Comparison of ENCODE assay signal across 19 cellular contexts in the genomic region with DNA sequence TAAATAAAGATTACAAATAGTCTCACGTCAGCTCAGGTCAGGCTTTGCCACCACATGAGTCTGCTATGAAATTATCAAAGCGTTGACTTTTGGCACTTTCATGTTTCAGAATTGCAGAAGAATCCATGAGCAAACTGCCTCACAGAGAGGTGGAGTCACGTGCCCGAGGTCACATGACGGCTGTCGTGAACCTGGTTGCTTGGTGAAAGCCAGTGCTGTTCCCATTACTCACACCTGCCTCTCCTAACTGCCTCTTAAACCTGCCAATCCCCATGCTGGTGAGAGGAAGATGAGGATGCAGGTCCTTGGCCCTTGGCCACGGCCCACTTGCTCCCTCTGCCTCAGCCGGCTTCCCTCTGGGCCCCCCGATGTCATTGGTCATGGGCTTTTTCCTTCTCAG.
"Had no signal": no experiment of that assay in that cellular context is flagged by ENCODE, and none has a peak within 500 bp of the region (broad histone marks: within the 10 kb centered on the region; RNA-seq: fewer than 3 reads in every experiment).

No MANE protein-coding gene starts in this region.

- H3K9me3 Mint-ChIP-seq: activated naive CD4-positive, alpha-beta T cell treated with anti-CD3 and anti-CD28 coated beads, Interleukin-2, amount 50 U/mL, for 24 hours had no signal

- H3K9me3 ChIP-seq: breast epithelium had no signal

- H3K27ac ChIP-seq: breast epithelium, VCaP had no signal

- H3K27ac Mint-ChIP-seq: activated CD4-positive, alpha-beta memory T cell treated with anti-CD3 and anti-CD28 coated beads, Interleukin-2, amount 10 ng/mL, durations not matched to agents 7 days and 5 days; activated CD4-positive, alpha-beta T cell treated with anti-CD3 and anti-CD28 coated beads for 36 hours; activated naive CD4-positive, alpha-beta T cell treated with anti-CD3 and anti-CD28 coated beads, Interleukin-2, amount 50 U/mL, for 24 hours had no signal

- DNase-seq: activated CD4-positive, alpha-beta memory T cell treated with anti-CD3 and anti-CD28 coated beads, Interleukin-2, amount 10 ng/mL, durations not matched to agents 7 days and 5 days; activated CD4-positive, alpha-beta T cell treated with anti-CD3 and anti-CD28 coated beads for 36 hours; activated CD4-positive, alpha-beta T cell treated with anti-CD3 and anti-CD28 coated beads, Interleukin-2, amount 50 U/mL, for 1 hour; activated CD8-positive, alpha-beta memory T cell treated with anti-CD3 and anti-CD28 coated beads, Interleukin-2, amount 50 U/mL, for 4 hours; activated T-cell treated with anti-CD3 and anti-CD28 coated beads, Interleukin-2, amount 50 U/mL, for 1 hour; aorta; caudate nucleus; Karpas-422; NCI-H1105 treated with DMSO at 0.1 percent for 48 hours; NCI-H1436 treated with DMSO at 0.1 percent for 48 hours; NCI-H187; NCI-H2081; NCI-H510A treated with DMSO at 0.1 percent for 48 hours; NCI-H69; SIG-M5; T-helper 1 cell had no signal

- H3K36me3 ChIP-seq: breast epithelium had no signal

- H3K4me3 Mint-ChIP-seq: activated CD4-positive, alpha-beta memory T cell treated with anti-CD3 and anti-CD28 coated beads, Interleukin-2, amount 10 ng/mL, durations not matched to agents 7 days and 5 days; activated CD4-positive, alpha-beta T cell treated with anti-CD3 and anti-CD28 coated beads for 36 hours; activated naive CD4-positive, alpha-beta T cell treated with anti-CD3 and anti-CD28 coated beads, Interleukin-2, amount 50 U/mL, for 24 hours had no signal

- H3K4me1 ChIP-seq: breast epithelium had no signal

- H3K27me3 ChIP-seq: breast epithelium had no signal

- H3K27me3 Mint-ChIP-seq: activated CD4-positive, alpha-beta T cell treated with anti-CD3 and anti-CD28 coated beads for 36 hours; activated naive CD4-positive, alpha-beta T cell treated with anti-CD3 and anti-CD28 coated beads, Interleukin-2, amount 50 U/mL, for 24 hours had no signal

- H3K4me3 ChIP-seq: breast epithelium had no signal
